Comparison of ENCODE assay signal across 17 cellular contexts in the genomic region with DNA sequence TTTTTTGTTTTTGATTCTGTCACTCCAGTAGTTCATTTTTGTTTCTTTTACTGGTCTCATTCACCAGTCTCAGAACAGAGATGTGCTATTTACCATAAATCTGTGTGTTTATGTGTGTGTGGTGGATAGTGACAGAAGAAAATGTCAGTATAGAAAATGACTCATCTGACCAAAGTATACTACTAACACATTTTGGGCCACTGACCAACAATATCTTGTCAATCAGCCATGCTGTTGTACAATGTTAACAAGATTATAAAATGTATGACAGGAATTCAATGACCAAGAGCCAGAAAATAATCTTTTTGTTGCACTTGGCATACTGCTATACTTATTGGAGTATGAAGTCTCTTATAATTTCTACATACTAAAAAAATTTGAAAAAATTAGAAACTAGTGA.
"Had no signal": no experiment of that assay in that cellular context is flagged by ENCODE, and none has a peak within 500 bp of the region (broad histone marks: within the 10 kb centered on the region; RNA-seq: fewer than 3 reads in every experiment).

No MANE protein-coding gene starts in this region.

- H3K9me3 ChIP-seq: ascending aorta, colonic mucosa, sigmoid colon, thyroid gland, uterus had no signal

- H3K36me3 Mint-ChIP-seq: activated naive CD8-positive, alpha-beta T cell treated with anti-CD3 and anti-CD28 coated beads, Interleukin-2, amount 10 ng/mL, durations not matched to agents 7 days and 5 days; neural progenitor cell had no signal

- H3K4me1 Mint-ChIP-seq: activated naive CD8-positive, alpha-beta T cell treated with anti-CD3 and anti-CD28 coated beads, Interleukin-2, amount 10 ng/mL, durations not matched to agents 7 days and 5 days; neural progenitor cell had no signal

- H3K4me2 ChIP-seq: neural progenitor cell had no signal

- H3K27ac ChIP-seq: ascending aorta, colonic mucosa, neural progenitor cell, sigmoid colon, thyroid gland, uterus had no signal

- H3K4me3 Mint-ChIP-seq: activated naive CD8-positive, alpha-beta T cell treated with anti-CD3 and anti-CD28 coated beads, Interleukin-2, amount 10 ng/mL, durations not matched to agents 7 days and 5 days; neural progenitor cell; T-helper 2 cell treated with Interferon-gamma antibody and Interleukin-4, amounts not matched to agents 5 μg/mL and 100 μg/mL, for 36 hours had no signal

- H3K36me3 ChIP-seq: ascending aorta, colonic mucosa, neural progenitor cell, sigmoid colon, thyroid gland, uterus had no signal

- H3K4me1 ChIP-seq: colonic mucosa, neural progenitor cell, sigmoid colon, thyroid gland, uterus had no signal

- H3K9ac ChIP-seq: neural progenitor cell had no signal

- H3K4me3 ChIP-seq: ascending aorta, colonic mucosa, lung, neural progenitor cell, sigmoid colon, thyroid gland, uterus had no signal

- H3K27me3 ChIP-seq: ascending aorta, colonic mucosa, neural progenitor cell, sigmoid colon, thyroid gland, uterus had no signal

- H3K27me3 Mint-ChIP-seq: activated naive CD8-positive, alpha-beta T cell treated with anti-CD3 and anti-CD28 coated beads, Interleukin-2, amount 10 ng/mL, durations not matched to agents 7 days and 5 days had no signal

- H3K27ac Mint-ChIP-seq: activated naive CD8-positive, alpha-beta T cell treated with anti-CD3 and anti-CD28 coated beads, Interleukin-2, amount 10 ng/mL, durations not matched to agents 7 days and 5 days; neural progenitor cell; T-helper 2 cell treated with Interferon-gamma antibody and Interleukin-4, amounts not matched to agents 5 μg/mL and 100 μg/mL, for 36 hours had no signal

- H2AFZ ChIP-seq: neural progenitor cell had no signal

- H3K9me3 Mint-ChIP-seq: neural progenitor cell had no signal

- DNase-seq: activated CD4-positive, CD25-positive, alpha-beta regulatory T cell treated with anti-CD3 and anti-CD28 coated beads, Interleukin-2, amount 50 U/mL, for 72 hours; activated naive CD4-positive, alpha-beta T cell; activated naive CD8-positive, alpha-beta T cell treated with anti-CD3 and anti-CD28 coated beads, Interleukin-2, amount 10 ng/mL, durations not matched to agents 7 days and 5 days; caudate nucleus; colonic mucosa; islet precursor cell; midbrain; sigmoid colon; stimulated activated CD4-positive, alpha-beta T cell treated with anti-CD3 and anti-CD28 coated beads, Interleukin-12 subunit alpha, Interleukin-12 subunit beta, amount 100 ng/mL, for 4 hours; stimulated activated CD4-positive, alpha-beta T cell treated with anti-CD3 and anti-CD28 coated beads, Interleukin-2, amount 100 ng/mL, for 24 hours; thyroid gland; uterus had no signal

- ATAC-seq: esophagus mucosa had no signal
